Comparison of ENCODE assay signal across 8 cellular contexts in the genomic region with DNA sequence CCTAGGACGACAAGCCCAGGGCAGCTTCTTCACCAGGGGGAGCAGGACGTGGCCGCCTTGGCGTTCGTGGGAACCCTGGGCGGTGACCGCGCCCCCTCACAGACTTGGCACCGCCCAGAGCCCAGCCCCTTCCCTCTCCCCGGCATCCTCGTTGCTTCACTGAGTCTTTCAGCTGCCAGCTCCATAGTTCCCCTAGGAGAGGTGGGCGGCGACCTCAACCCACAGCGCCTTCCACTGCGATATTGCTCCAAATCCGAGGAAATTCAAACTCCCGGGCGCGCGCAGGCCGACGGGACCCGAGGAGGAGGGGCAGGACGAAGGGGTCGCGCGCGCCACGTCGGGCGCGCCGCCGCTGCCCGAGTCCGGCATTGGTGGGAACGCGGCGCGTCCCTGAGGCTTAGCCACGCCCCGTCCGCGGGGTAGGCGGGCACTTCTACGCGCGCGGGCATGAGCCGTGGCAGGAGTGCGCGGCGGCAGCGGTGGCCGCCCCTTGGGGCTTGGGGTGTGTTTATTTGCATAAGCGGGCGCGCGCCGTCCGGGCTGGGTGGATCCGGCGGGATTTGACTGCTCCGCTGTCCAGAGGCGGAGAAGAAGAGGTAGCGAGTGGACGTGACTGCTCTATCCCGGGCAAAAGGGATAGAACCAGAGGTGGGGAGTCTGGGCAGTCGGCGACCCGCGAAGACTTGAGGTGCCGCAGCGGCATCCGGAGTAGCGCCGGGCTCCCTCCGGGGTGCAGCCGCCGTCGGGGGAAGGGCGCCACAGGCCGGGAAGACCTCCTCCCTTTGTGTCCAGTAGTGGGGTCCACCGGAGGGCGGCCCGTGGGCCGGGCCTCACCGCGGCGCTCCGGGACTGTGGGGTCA. TPM values are rescaled to one million over a fixed set of nuclear protein-coding genes. Genes with fewer than 3 reads are reported as not detected.
DNase-seq lines count a peak whose midpoint lies in the region; ATAC-seq and TF ChIP-seq lines count a peak whose summit lies in the region.

A gene with protein sequence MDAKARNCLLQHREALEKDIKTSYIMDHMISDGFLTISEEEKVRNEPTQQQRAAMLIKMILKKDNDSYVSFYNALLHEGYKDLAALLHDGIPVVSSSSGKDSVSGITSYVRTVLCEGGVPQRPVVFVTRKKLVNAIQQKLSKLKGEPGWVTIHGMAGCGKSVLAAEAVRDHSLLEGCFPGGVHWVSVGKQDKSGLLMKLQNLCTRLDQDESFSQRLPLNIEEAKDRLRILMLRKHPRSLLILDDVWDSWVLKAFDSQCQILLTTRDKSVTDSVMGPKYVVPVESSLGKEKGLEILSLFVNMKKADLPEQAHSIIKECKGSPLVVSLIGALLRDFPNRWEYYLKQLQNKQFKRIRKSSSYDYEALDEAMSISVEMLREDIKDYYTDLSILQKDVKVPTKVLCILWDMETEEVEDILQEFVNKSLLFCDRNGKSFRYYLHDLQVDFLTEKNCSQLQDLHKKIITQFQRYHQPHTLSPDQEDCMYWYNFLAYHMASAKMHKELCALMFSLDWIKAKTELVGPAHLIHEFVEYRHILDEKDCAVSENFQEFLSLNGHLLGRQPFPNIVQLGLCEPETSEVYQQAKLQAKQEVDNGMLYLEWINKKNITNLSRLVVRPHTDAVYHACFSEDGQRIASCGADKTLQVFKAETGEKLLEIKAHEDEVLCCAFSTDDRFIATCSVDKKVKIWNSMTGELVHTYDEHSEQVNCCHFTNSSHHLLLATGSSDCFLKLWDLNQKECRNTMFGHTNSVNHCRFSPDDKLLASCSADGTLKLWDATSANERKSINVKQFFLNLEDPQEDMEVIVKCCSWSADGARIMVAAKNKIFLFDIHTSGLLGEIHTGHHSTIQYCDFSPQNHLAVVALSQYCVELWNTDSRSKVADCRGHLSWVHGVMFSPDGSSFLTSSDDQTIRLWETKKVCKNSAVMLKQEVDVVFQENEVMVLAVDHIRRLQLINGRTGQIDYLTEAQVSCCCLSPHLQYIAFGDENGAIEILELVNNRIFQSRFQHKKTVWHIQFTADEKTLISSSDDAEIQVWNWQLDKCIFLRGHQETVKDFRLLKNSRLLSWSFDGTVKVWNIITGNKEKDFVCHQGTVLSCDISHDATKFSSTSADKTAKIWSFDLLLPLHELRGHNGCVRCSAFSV (N-terminal part only) (plus strand): TSS at position 579 of the 860 bp plus-strand sequence. CDS start 3,070 bp downstream, outside the sequence.
A gene with protein sequence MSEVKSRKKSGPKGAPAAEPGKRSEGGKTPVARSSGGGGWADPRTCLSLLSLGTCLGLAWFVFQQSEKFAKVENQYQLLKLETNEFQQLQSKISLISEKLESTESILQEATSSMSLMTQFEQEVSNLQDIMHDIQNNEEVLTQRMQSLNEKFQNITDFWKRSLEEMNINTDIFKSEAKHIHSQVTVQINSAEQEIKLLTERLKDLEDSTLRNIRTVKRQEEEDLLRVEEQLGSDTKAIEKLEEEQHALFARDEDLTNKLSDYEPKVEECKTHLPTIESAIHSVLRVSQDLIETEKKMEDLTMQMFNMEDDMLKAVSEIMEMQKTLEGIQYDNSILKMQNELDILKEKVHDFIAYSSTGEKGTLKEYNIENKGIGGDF (minus strand): TSS at position 77 of the 860 bp plus-strand sequence. CDS start 87 bp downstream, outside the sequence.

- peak; percentile 99 for DNase-seq in Calu3
- peak; percentile 91 for DNase-seq in NT2/D1 (ENCODE audit: low read depth, low spot score)
- DNase-seq in activated CD8-positive, alpha-beta memory T cell treated with anti-CD3 and anti-CD28 coated beads, Interleukin-2, amount 10 ng/mL, durations not matched to agents 7 days and 5 days, result peak; percentile 97
- DNase-seq in mesendoderm, result peak; percentile 98
- peak; percentile 95 for DNase-seq in stimulated activated CD8-positive, alpha-beta memory T cell treated with anti-CD3 and anti-CD28 coated beads, Interleukin-12 subunit alpha, Interleukin-12 subunit beta, amount 100 ng/mL, for 4 hours (ENCODE audit: low read depth)

- H3K18ac ChIP-seq in mesendoderm (ENCODE audit: low read length), result peak within 1 kb of the TSS; percentile 78

- H3K36me3 ChIP-seq in HUES48 (ENCODE audit: control insufficient read depth, insufficient read depth, low read length) (peaks cover 17% of the 10 kb centered on the region), NT2/D1 (ENCODE audit: insufficient read depth, insufficient read length, low read length) (peaks cover 33% of the 10 kb centered on the region), endocrine pancreas (ENCODE audit: control insufficient read depth, insufficient read depth, low read length) (no peaks in the 10 kb centered on the region), mesendoderm (ENCODE audit: control insufficient read depth, insufficient read depth, low read length) (peaks cover 3% of the 10 kb centered on the region)

- peak within 1 kb of the TSS; percentile 45 for H2BK5ac ChIP-seq in mesendoderm (ENCODE audit: low read length)

- peaks cover 41% of the 10 kb centered on the region for H3K36me3 Mint-ChIP-seq in Calu3 (ENCODE audit: insufficient read depth, unreplicated experiment)
- peaks cover 30% of the 10 kb centered on the region for H3K36me3 Mint-ChIP-seq in activated CD8-positive, alpha-beta memory T cell treated with anti-CD3 and anti-CD28 coated beads, Interleukin-2, amount 10 ng/mL, durations not matched to agents 7 days and 5 days

- H3K23ac ChIP-seq in mesendoderm (ENCODE audit: low read length), result peak within 1 kb of the TSS; percentile 89

- no peak within 1 kb of the TSS for H2BK120ac ChIP-seq in mesendoderm (ENCODE audit: low read depth, low read length)

- intact Hi-C loops in Calu3 (cut with micrococcal nuclease; ENCODE audit: unreplicated experiment), result loop anchor here (1.0 to 10.0 kb wide), 2 partner anchors 52 to 110 kb away; partner anchors contain the start of gene SLC25A3

- H3K4me3 ChIP-seq in HUES48 (ENCODE audit: low read depth, low read length) (peak within 1 kb of the TSS; percentile 96), NT2/D1 (ENCODE audit: insufficient read length, low read depth) (peak within 1 kb of the TSS; percentile 94), endocrine pancreas (ENCODE audit: control insufficient read depth, insufficient read depth, low read length) (peak within 1 kb of the TSS; percentile 98), mesendoderm (ENCODE audit: low read length) (peak within 1 kb of the TSS; percentile 95)

- H3K27ac ChIP-seq in HUES48 (ENCODE audit: low read depth, low read length), result peak within 1 kb of the TSS; percentile 97
- peak within 1 kb of the TSS; percentile 94 for H3K27ac ChIP-seq in mesendoderm (ENCODE audit: low read depth, low read length)

- TF ChIP-seq CTCF in Calu3 (IDR thresholded peaks at IDR 0.05; ENCODE audit: unreplicated experiment), result no peak

- no peaks in the 10 kb centered on the region for H3K9me3 Mint-ChIP-seq in Calu3 (ENCODE audit: low read depth, unreplicated experiment)
- H3K9me3 Mint-ChIP-seq in activated CD8-positive, alpha-beta memory T cell treated with anti-CD3 and anti-CD28 coated beads, Interleukin-2, amount 10 ng/mL, durations not matched to agents 7 days and 5 days (ENCODE audit: low read depth), result no peaks in the 10 kb centered on the region

- no TSS peak for BruUV-seq in Calu3 (replicated peaks; lab: Mats Ljungman, UMichigan)

- peak; percentile 87 for ATAC-seq in GM21423 (IDR thresholded peaks at IDR 0.05; ENCODE audit: unreplicated experiment)
- peak; percentile 89 for ATAC-seq in activated CD8-positive, alpha-beta memory T cell treated with anti-CD3 and anti-CD28 coated beads, Interleukin-2, amount 10 ng/mL, durations not matched to agents 7 days and 5 days

- H3K56ac ChIP-seq in mesendoderm (ENCODE audit: low read length), result peak within 1 kb of the TSS; percentile 94

- peak within 1 kb of the TSS; percentile 97 for H3K4me3 Mint-ChIP-seq in Calu3 (ENCODE audit: low read depth, unreplicated experiment)
- H3K4me3 Mint-ChIP-seq in activated CD8-positive, alpha-beta memory T cell treated with anti-CD3 and anti-CD28 coated beads, Interleukin-2, amount 10 ng/mL, durations not matched to agents 7 days and 5 days, result peak within 1 kb of the TSS; percentile 92

- peak within 1 kb of the TSS; percentile 97 for H3K4me2 ChIP-seq in mesendoderm (ENCODE audit: low read length)

- peaks cover 6% of the 10 kb centered on the region for H3K4me1 Mint-ChIP-seq in Calu3 (ENCODE audit: low read depth, unreplicated experiment)
- H3K4me1 Mint-ChIP-seq in activated CD8-positive, alpha-beta memory T cell treated with anti-CD3 and anti-CD28 coated beads, Interleukin-2, amount 10 ng/mL, durations not matched to agents 7 days and 5 days, result peaks cover 37% of the 10 kb centered on the region

- H3K79me2 ChIP-seq in mesendoderm (ENCODE audit: control insufficient read depth, insufficient read depth, low read length), result peaks cover 12% of the 10 kb centered on the region

- 0 out of 2 replicates have a peak, but pooled peaks cover 3% of the 10 kb centered on the region for H3K4me1 ChIP-seq in HUES48 (ENCODE audit: control insufficient read depth, insufficient read depth, low read length)
- no peaks in the 10 kb centered on the region for H3K4me1 ChIP-seq in NT2/D1 (ENCODE audit: insufficient read depth, insufficient read length)
- H3K4me1 ChIP-seq in endocrine pancreas (ENCODE audit: control insufficient read depth, insufficient read depth, low read length), result peaks cover 5% of the 10 kb centered on the region
- H3K4me1 ChIP-seq in mesendoderm (ENCODE audit: control insufficient read depth, low read depth, low read length), result peaks cover 2% of the 10 kb centered on the region

- no peaks in the 10 kb centered on the region for H3K9me3 ChIP-seq in HUES48 (ENCODE audit: control insufficient read depth, insufficient read depth, low read length)
- no peaks in the 10 kb centered on the region for H3K9me3 ChIP-seq in NT2/D1 (ENCODE audit: insufficient read depth, low read length)
- no peaks in the 10 kb centered on the region for H3K9me3 ChIP-seq in endocrine pancreas (ENCODE audit: control insufficient read depth, low read length)

- CTCF ChIA-PET in Calu3 (lab: Charles Lee), result interaction anchor here (0.6 to 1.6 kb wide), 4 partner anchors 51 to 1140 kb away, joined by 3 to 7 read pairs (median 4); partner anchors contain the start of gene SLC25A3
- CTCF ChIA-PET in activated CD8-positive, alpha-beta memory T cell treated with anti-CD3 and anti-CD28 coated beads, Interleukin-2, amount 10 ng/mL, durations not matched to agents 7 days and 5 days (lab: Charles Lee), result interaction anchor here (0.7 to 1.6 kb wide), 8 partner anchors 7 to 154 kb away, joined by 3 to 6 read pairs (median 3); no protein-coding TSS in a partner anchor

- H3K27ac Mint-ChIP-seq in Calu3 (ENCODE audit: unreplicated experiment), result peak within 1 kb of the TSS; percentile 80
- peak within 1 kb of the TSS; percentile 92 for H3K27ac Mint-ChIP-seq in activated CD8-positive, alpha-beta memory T cell treated with anti-CD3 and anti-CD28 coated beads, Interleukin-2, amount 10 ng/mL, durations not matched to agents 7 days and 5 days

- H4K5ac ChIP-seq in mesendoderm (ENCODE audit: low read length), result no peak within 1 kb of the TSS

- no peaks in the 10 kb centered on the region for H3K27me3 ChIP-seq in HUES48 (ENCODE audit: control insufficient read depth, insufficient read depth, low read length)
- H3K27me3 ChIP-seq in NT2/D1 (ENCODE audit: insufficient read depth, insufficient read length), result no peaks in the 10 kb centered on the region
- H3K27me3 ChIP-seq in endocrine pancreas (ENCODE audit: control insufficient read depth, insufficient read depth, low read length), result no peaks in the 10 kb centered on the region
- H3K27me3 ChIP-seq in mesendoderm (ENCODE audit: insufficient read depth, low read length, poor library complexity), result no peaks in the 10 kb centered on the region

- H4K8ac ChIP-seq in mesendoderm (ENCODE audit: low read depth, low read length), result peak within 1 kb of the TSS; percentile 70

- H3K9ac ChIP-seq in HUES48 (ENCODE audit: low read depth, low read length), result peak within 1 kb of the TSS; percentile 72
- H3K9ac ChIP-seq in NT2/D1 (ENCODE audit: insufficient read length, low read depth), result peak within 1 kb of the TSS; percentile 92
- H3K9ac ChIP-seq in endocrine pancreas (ENCODE audit: control insufficient read depth, insufficient read depth, low read length), result peak within 1 kb of the TSS; percentile 93
- peak within 1 kb of the TSS; percentile 92 for H3K9ac ChIP-seq in mesendoderm (ENCODE audit: low read length)

- no CpG with 5 or more reads among the region's 91 CpGs for WGBS in mesendoderm (ENCODE audit: extremely low coverage, insufficient coverage, low lambda C conversion rate)

- H2BK15ac ChIP-seq in mesendoderm (replicated peaks; ENCODE audit: low read depth), result no peak within 1 kb of the TSS

- no peaks in the 10 kb centered on the region for H3K27me3 Mint-ChIP-seq in Calu3 (ENCODE audit: unreplicated experiment)
- H3K27me3 Mint-ChIP-seq in activated CD8-positive, alpha-beta memory T cell treated with anti-CD3 and anti-CD28 coated beads, Interleukin-2, amount 10 ng/mL, durations not matched to agents 7 days and 5 days, result no peaks in the 10 kb centered on the region

- H3K79me1 ChIP-seq in mesendoderm (ENCODE audit: low read length), result peaks cover 4% of the 10 kb centered on the region

- peak within 1 kb of the TSS; percentile 66 for H3K4ac ChIP-seq in mesendoderm (ENCODE audit: low read depth, low read length)

- H2AK5ac ChIP-seq in mesendoderm (ENCODE audit: low read length), result no peak within 1 kb of the TSS

RNA-seq across cellular contexts. Expression of the first gene that starts in this region (rescaled TPM):
- 24.7 and 28.5 TPM in 2 replicates for total RNA-seq in Calu3 (2022)
- total RNA-seq in activated CD8-positive, alpha-beta memory T cell treated with anti-CD3 and anti-CD28 coated beads, Interleukin-2, amount 10 ng/mL, durations not matched to agents 7 days and 5 days, result 10 to 100 TPM; 27.9 to 36.3 TPM
- 8.2 TPM for polyA plus RNA-seq in mesendoderm (2013, experiment 1 of 2)
- 8.2 TPM for polyA plus RNA-seq in mesendoderm (2013, experiment 2 of 2)

RNA-seq across cellular contexts. Expression of the second gene that starts in this region (rescaled TPM):
- 21.7 and 24.7 TPM in 2 replicates for total RNA-seq in Calu3 (2022)
- 10 to 100 TPM; 28.9 to 29.3 TPM for total RNA-seq in activated CD8-positive, alpha-beta memory T cell treated with anti-CD3 and anti-CD28 coated beads, Interleukin-2, amount 10 ng/mL, durations not matched to agents 7 days and 5 days
- 13.8 TPM for polyA plus RNA-seq in mesendoderm (2013, experiment 1 of 2)
- 12.8 TPM for polyA plus RNA-seq in mesendoderm (2013, experiment 2 of 2)

Comparison
In these comparisons a context has a peak if more than half of its experiments do, and no peak if none do; other contexts are left out.
1. Peak in every context shown above with its lines: DNase-seq, ATAC-seq, H3K4me3 ChIP-seq and H3K27ac ChIP-seq.